In genomic region chr19:54460230-54461005, GRCh38 we compare ENCODE assay signal across 21 cellular contexts. TPM values are rescaled to one million over a fixed set of nuclear protein-coding genes. Genes with fewer than 3 reads are reported as not detected.
DNase-seq lines count a peak whose midpoint lies in the region; ATAC-seq, FAIRE-seq and TF ChIP-seq lines count a peak whose summit lies in the region.
"Had no signal": no experiment of that assay in that cellular context is flagged by ENCODE, and none has a peak within 500 bp of the region (broad histone marks: within the 10 kb centered on the region; RNA-seq: fewer than 3 reads in every experiment).

No MANE protein-coding gene starts in this region.

- H4K8ac ChIP-seq in IMR-90 (ENCODE audit: low read depth in 2 of 2, low read length in 2 of 2): no peak overlapping the region; a peak in 1 of 4 replicates

- 0 out of 2 replicates have a peak overlapping the region, but pooled peaks have one; percentile 16 for H2AK5ac ChIP-seq in IMR-90 (ENCODE audit: low read depth, low read length)

- no peak for ATAC-seq in IMR-90 (ENCODE audit: low read depth)
- no peak for ATAC-seq in HG02870 (IDR thresholded peaks at IDR 0.05; ENCODE audit: unreplicated experiment)
- no peak for ATAC-seq in activated CD8-positive, alpha-beta T cell treated with anti-CD3 and anti-CD28 coated beads, Interleukin-2, amount 10 ng/mL, durations not matched to agents 7 days and 5 days

- in situ Hi-C loops in IMR-90 (cut with MboI; ENCODE audit: low sequenced_read_pairs): loop anchor here (25.0 kb wide), 4 partner anchors 348 to 1677 kb away; partner anchors contain the start of genes NAT14, NDUFA3, OSCAR and PRPF31

- no peak overlapping the region for H4K91ac ChIP-seq in IMR-90 (ENCODE audit: insufficient read depth, low read depth, low read length)

- no peak for TF ChIP-seq RAD21 in IMR-90 (IDR thresholded peaks at IDR 0.05; ENCODE audit: low read length)

- no peak for TF ChIP-seq POLR2A in IMR-90 (IDR thresholded peaks at IDR 0.05; ENCODE audit: low read depth, low read length)
- no peak for TF ChIP-seq POLR2A in breast epithelium (IDR thresholded peaks at IDR 0.05)

- peaks cover 11 to 44% of the 10 kb centered on the region in 2 experiments; a peak in 3 of 4 replicates for H3K79me1 ChIP-seq in IMR-90 (ENCODE audit: low read depth in 1 of 2, low read length in 2 of 2)

- no peak overlapping the region for H3K18ac ChIP-seq in IMR-90 (ENCODE audit: low read depth, low read length)

- no peaks in the 10 kb centered on the region for H3K27me3 ChIP-seq in BLaER1
- no peaks in the 10 kb centered on the region for H3K27me3 ChIP-seq in IMR-90 (ENCODE audit: control insufficient read depth, insufficient read depth, low read length)
- H3K27me3 ChIP-seq in breast epithelium: no peaks in the 10 kb centered on the region
- H3K27me3 ChIP-seq: ascending aorta, right atrium auricular region, testis had no signal

- dilution Hi-C loops in IMR-90 (cut with HindIII; ENCODE audit: low sequenced_read_pairs, unreplicated experiment): no loop called here

- H3K9me3 Mint-ChIP-seq in dendritic cell treated with granulocyte-macrophage colony-stimulating factor and Interleukin-4, amounts not matched to agents 40 ng/mL and 50 ng/mL, for 4 days: no peaks in the 10 kb centered on the region
- H3K9me3 Mint-ChIP-seq in activated CD8-positive, alpha-beta T cell treated with anti-CD3 and anti-CD28 coated beads, Interleukin-2, amount 10 ng/mL, durations not matched to agents 7 days and 5 days (ENCODE audit: insufficient read depth): no peaks in the 10 kb centered on the region
- H3K9me3 Mint-ChIP-seq: activated CD4-positive, alpha-beta memory T cell treated with anti-CD3 and anti-CD28 coated beads, Interleukin-2, amount 10 ng/mL, durations not matched to agents 7 days and 5 days; neural progenitor cell had no signal

- H3K36me3 Mint-ChIP-seq in dendritic cell treated with granulocyte-macrophage colony-stimulating factor and Interleukin-4, amounts not matched to agents 40 ng/mL and 50 ng/mL, for 4 days (ENCODE audit: low read depth): peaks cover 75% of the 10 kb centered on the region
- peaks cover 56% of the 10 kb centered on the region for H3K36me3 Mint-ChIP-seq in activated CD8-positive, alpha-beta T cell treated with anti-CD3 and anti-CD28 coated beads, Interleukin-2, amount 10 ng/mL, durations not matched to agents 7 days and 5 days (ENCODE audit: low read depth)

- H3K4ac ChIP-seq in IMR-90 (ENCODE audit: low read depth, low read length): no peak overlapping the region

- no peak overlapping the region for H2BK120ac ChIP-seq in IMR-90 (ENCODE audit: low read depth, low read length)

- DNase-seq in IMR-90: no peak
- DNase-seq in posterior vena cava (ENCODE audit: low spot score): peak; percentile 81
- DNase-seq in breast epithelium (ENCODE audit: low spot score in 2 of 2): no peak
- DNase-seq in activated CD8-positive, alpha-beta T cell treated with anti-CD3 and anti-CD28 coated beads, Interleukin-2, amount 10 ng/mL, durations not matched to agents 7 days and 5 days: no peak
- DNase-seq in D721Med (ENCODE audit: insufficient read length, low spot score): no peak
- DNase-seq: activated CD4-positive, alpha-beta memory T cell treated with anti-CD3 and anti-CD28 coated beads, Interleukin-2, amount 10 ng/mL, durations not matched to agents 7 days and 5 days; activated effector memory CD4-positive, alpha-beta T cell treated with anti-CD3 and anti-CD28 coated beads, Interleukin-2, amount 50 U/mL, for 16 hours; cortex of kidney; DMS79 treated with DMSO at 0.1 percent for 48 hours; Kasumi-1; NCI-H2171 treated with DMSO at 0.1 percent for 48 hours; NCI-H748 treated with DMSO at 0.1 percent for 48 hours; SW 1271; testis had no signal

- H3K9me1 ChIP-seq in IMR-90 (ENCODE audit: insufficient read depth, low read length): peaks cover 6% of the 10 kb centered on the region; the same call in 1 of the 2 replicates

- H3K4me3 Mint-ChIP-seq in dendritic cell treated with granulocyte-macrophage colony-stimulating factor and Interleukin-4, amounts not matched to agents 40 ng/mL and 50 ng/mL, for 4 days: no peak overlapping the region
- no peak overlapping the region for H3K4me3 Mint-ChIP-seq in activated CD8-positive, alpha-beta T cell treated with anti-CD3 and anti-CD28 coated beads, Interleukin-2, amount 10 ng/mL, durations not matched to agents 7 days and 5 days
- H3K4me3 Mint-ChIP-seq: memory B cell had no signal

- peaks cover 66% of the 10 kb centered on the region for H3K36me3 ChIP-seq in BLaER1
- peaks cover 64% of the 10 kb centered on the region for H3K36me3 ChIP-seq in IMR-90 (ENCODE audit: control insufficient read depth, insufficient read depth, low read length)
- H3K36me3 ChIP-seq in breast epithelium: peaks cover 44% of the 10 kb centered on the region
- H3K36me3 ChIP-seq: neural progenitor cell had no signal

- peak overlapping the region; percentile 44; the same call in 1 of the 2 replicates for H3K4me3 ChIP-seq in BLaER1
- H3K4me3 ChIP-seq in IMR-90 (ENCODE audit: insufficient read depth, low read depth, low read length): no peak overlapping the region
- H3K4me3 ChIP-seq in breast epithelium: no peak overlapping the region
- H3K4me3 ChIP-seq: ascending aorta, neural progenitor cell, right atrium auricular region, testis had no signal

- TF ChIP-seq CTCF in IMR-90 (conservative IDR thresholded peaks at IDR 0.05; ENCODE audit: low read depth, low read length): no peak
- TF ChIP-seq CTCF in breast epithelium (IDR thresholded peaks at IDR 0.05): no peak
- TF ChIP-seq CTCF in D721Med (IDR thresholded peaks at IDR 0.05; ENCODE audit: insufficient read depth, missing control alignments): no peak

- H2AK9ac ChIP-seq in IMR-90 (replicated peaks; ENCODE audit: low read depth, low read length, poor library complexity): peak overlapping the region; percentile 72

- peaks cover 63% of the 10 kb centered on the region for H3K4me1 Mint-ChIP-seq in dendritic cell treated with granulocyte-macrophage colony-stimulating factor and Interleukin-4, amounts not matched to agents 40 ng/mL and 50 ng/mL, for 4 days (ENCODE audit: low read depth)
- peaks cover 39% of the 10 kb centered on the region for H3K4me1 Mint-ChIP-seq in activated CD8-positive, alpha-beta T cell treated with anti-CD3 and anti-CD28 coated beads, Interleukin-2, amount 10 ng/mL, durations not matched to agents 7 days and 5 days (ENCODE audit: low read depth)

- H3K9ac ChIP-seq in BLaER1 (peak overlapping the region; percentile 67), IMR-90 (ENCODE audit: low read depth, low read length) (no peak overlapping the region)
- H3K9ac ChIP-seq: neural progenitor cell had no signal

- H3K56ac ChIP-seq in IMR-90 (ENCODE audit: extremely low read depth, insufficient read depth, low read length): no peak overlapping the region

- H3K23ac ChIP-seq in IMR-90 (ENCODE audit: low read depth, low read length): no peak overlapping the region

- no peak overlapping the region for H2BK5ac ChIP-seq in IMR-90 (ENCODE audit: low read depth, low read length, poor library complexity, severe bottlenecking)

- peak overlapping the region; percentile 32 for H2AFZ ChIP-seq in IMR-90 (replicated peaks; ENCODE audit: low read length, poor library complexity)
- H2AFZ ChIP-seq: neural progenitor cell had no signal

- H3K27me3 Mint-ChIP-seq in dendritic cell treated with granulocyte-macrophage colony-stimulating factor and Interleukin-4, amounts not matched to agents 40 ng/mL and 50 ng/mL, for 4 days: peaks cover 4% of the 10 kb centered on the region
- H3K27me3 Mint-ChIP-seq in activated CD8-positive, alpha-beta T cell treated with anti-CD3 and anti-CD28 coated beads, Interleukin-2, amount 10 ng/mL, durations not matched to agents 7 days and 5 days (ENCODE audit: low read depth): peaks cover 2% of the 10 kb centered on the region
- H3K27me3 Mint-ChIP-seq: memory B cell had no signal

- CTCF ChIA-PET in IMR-90 (lab: Yijun Ruan, JAX): no interaction called here
- CTCF ChIA-PET in activated CD8-positive, alpha-beta T cell treated with anti-CD3 and anti-CD28 coated beads, Interleukin-2, amount 10 ng/mL, durations not matched to agents 7 days and 5 days (lab: Charles Lee): no interaction called here

- BruUV-seq in IMR-90 (replicated peaks; lab: Mats Ljungman, UMichigan): no TSS peak

- no peak overlapping the region for H4K5ac ChIP-seq in IMR-90 (ENCODE audit: low read depth, low read length)

- intact Hi-C loops in IMR-90 (cut with micrococcal nuclease) (loop anchor here (1.0 to 10.0 kb wide), 2 partner anchors 11 to 624 kb away; partner anchors contain the start of gene LENG8), posterior vena cava (cut with DNase I) (no loop called here), breast epithelium (cut with DNase I; ENCODE audit: low total_unique reads) (no loop called here)
- intact Hi-C loops in dendritic cell treated with granulocyte-macrophage colony-stimulating factor and Interleukin-4, amounts not matched to agents 40 ng/mL and 50 ng/mL, for 4 days (cut with micrococcal nuclease): no loop called here

- no peak for FAIRE-seq in D721Med (lab: Jason Lieb, UNC)

- H3K4me1 ChIP-seq in BLaER1 (peaks cover 50% of the 10 kb centered on the region), IMR-90 (ENCODE audit: control insufficient read depth, insufficient read depth, low read length) (peaks cover 18% of the 10 kb centered on the region), breast epithelium (peaks cover 0 to 7% of the 10 kb centered on the region in 2 donors)
- H3K4me1 ChIP-seq: neural progenitor cell had no signal

- H3K27ac ChIP-seq in BLaER1: peak overlapping the region; percentile 60
- H3K27ac ChIP-seq in IMR-90 (ENCODE audit: insufficient read depth, low read length): no peak overlapping the region; the same call in 1 of the 2 replicates
- H3K27ac ChIP-seq in breast epithelium: peak overlapping the region in 1 of 2 donors; percentile 57
- H3K27ac ChIP-seq: neural progenitor cell, right atrium auricular region, testis had no signal

- H3K14ac ChIP-seq in IMR-90 (replicated peaks; ENCODE audit: low read depth, low read length): no peak overlapping the region

- POLR2A ChIA-PET in IMR-90 (lab: Charles Lee; ENCODE audit: unreplicated experiment): no interaction called here
- POLR2A ChIA-PET in activated CD8-positive, alpha-beta T cell treated with anti-CD3 and anti-CD28 coated beads, Interleukin-2, amount 10 ng/mL, durations not matched to agents 7 days and 5 days (lab: Charles Lee): interaction anchor here (0.8 to 2.9 kb wide), 2 partner anchors 10 to 12 kb away, joined by 3 to 15 read pairs; partner anchors contain the start of gene LENG8

- no peak overlapping the region for H2BK15ac ChIP-seq in IMR-90 (ENCODE audit: low read depth, low read length)

- H3K9me3 ChIP-seq in BLaER1: no peaks in the 10 kb centered on the region
- no peaks in the 10 kb centered on the region for H3K9me3 ChIP-seq in IMR-90 (ENCODE audit: control insufficient read depth, insufficient read depth, low read length)
- no peaks in the 10 kb centered on the region for H3K9me3 ChIP-seq in breast epithelium
- H3K9me3 ChIP-seq: ascending aorta, right atrium auricular region, testis had no signal

- H3K27ac Mint-ChIP-seq in dendritic cell treated with granulocyte-macrophage colony-stimulating factor and Interleukin-4, amounts not matched to agents 40 ng/mL and 50 ng/mL, for 4 days: peak overlapping the region; percentile 17
- H3K27ac Mint-ChIP-seq in activated CD8-positive, alpha-beta T cell treated with anti-CD3 and anti-CD28 coated beads, Interleukin-2, amount 10 ng/mL, durations not matched to agents 7 days and 5 days: no peak overlapping the region
- H3K27ac Mint-ChIP-seq: neural progenitor cell had no signal

- 53% methylated on average over 3 of the region's 39 CpGs; no CpG with 5 or more reads in 1 of the 2 experiments for WGBS in IMR-90 (ENCODE audit: extremely low coverage in 2 of 2, insufficient read length in 1 of 2), 2 experiments

- H4K20me1 ChIP-seq in BLaER1 (peaks cover 73% of the 10 kb centered on the region), IMR-90 (ENCODE audit: insufficient read depth, low read length) (peaks cover 56% of the 10 kb centered on the region)

- no peak overlapping the region for H2BK20ac ChIP-seq in IMR-90 (ENCODE audit: low read depth, low read length)

- H3K4me2 ChIP-seq in BLaER1: peak overlapping the region; percentile 97
- H3K4me2 ChIP-seq in IMR-90 (ENCODE audit: low read depth, low read length): no peak overlapping the region
- H3K4me2 ChIP-seq: neural progenitor cell had no signal

RNA-seq across cellular contexts. Expression of gene LENG9, which starts 3.2 kb away (rescaled TPM):
- total RNA-seq in IMR-90 (2012; rRNA removed): 0.83 and 1.1 TPM in 2 replicates
- polyA plus RNA-seq in IMR-90 (2012; rRNA removed): 0.69 and 0.94 TPM in 2 replicates
- polyA plus RNA-seq in IMR-90 (2012; cell fraction: cytosol; rRNA removed): 0.29 and 1.4 TPM in 2 replicates
- polyA plus RNA-seq in IMR-90 (2012; cell fraction: nucleus; rRNA removed; ENCODE audit: low replicate concordance): 0.34 and 0.86 TPM in 2 replicates
- total RNA-seq in posterior vena cava: 1 to 10 TPM; 4.2 to 5.1 TPM
- 1 to 10 TPM; 4.5 to 8.2 (median 4.8) TPM for total RNA-seq in breast epithelium
- total RNA-seq in activated CD8-positive, alpha-beta T cell treated with anti-CD3 and anti-CD28 coated beads, Interleukin-2, amount 10 ng/mL, durations not matched to agents 7 days and 5 days: 1 to 10 TPM; 5.3 to 5.6 TPM

RNA-seq across cellular contexts. Expression of gene LENG8, which starts 11.4 kb away (rescaled TPM):
- 17.5 and 21.1 TPM in 2 replicates for total RNA-seq in IMR-90 (2012; rRNA removed)
- 93.9 and 108 TPM in 2 replicates for polyA plus RNA-seq in IMR-90 (2012; rRNA removed)
- polyA plus RNA-seq in IMR-90 (2012; cell fraction: cytosol; rRNA removed): 13.4 and 19.9 TPM in 2 replicates
- 1,067 and 1,629 TPM in 2 replicates for polyA plus RNA-seq in IMR-90 (2012; cell fraction: nucleus; rRNA removed; ENCODE audit: low replicate concordance)
- 100 to 1,000 TPM; 113 to 140 TPM for total RNA-seq in posterior vena cava
- 100 to 1,000 TPM in 2 of 3 donors, 10 to 100 TPM in 1; 82.9 to 204 (median 148) TPM for total RNA-seq in breast epithelium
- 100 to 1,000 TPM; 171 to 181 TPM for total RNA-seq in activated CD8-positive, alpha-beta T cell treated with anti-CD3 and anti-CD28 coated beads, Interleukin-2, amount 10 ng/mL, durations not matched to agents 7 days and 5 days

RNA-seq across cellular contexts. Expression of gene CDC42EP5, which starts 12.7 kb away (rescaled TPM):
- total RNA-seq in IMR-90 (2012; rRNA removed) (7.2 and 7.8 TPM in 2 replicates), posterior vena cava (10 to 100 TPM; 24.8 to 25.7 TPM), breast epithelium (10 to 100 TPM in 2 of 3 donors, 1 to 10 TPM in 1; 8.8 to 40.6 (median 17.4) TPM)
- polyA plus RNA-seq in IMR-90 (2012; rRNA removed): 25.3 and 45.3 TPM in 2 replicates
- 68.0 and 69.8 TPM in 2 replicates for polyA plus RNA-seq in IMR-90 (2012; cell fraction: cytosol; rRNA removed)
- polyA plus RNA-seq in IMR-90 (2012; cell fraction: nucleus; rRNA removed; ENCODE audit: low replicate concordance): 13.3 and 20.0 TPM in 2 replicates
- not detected for total RNA-seq in activated CD8-positive, alpha-beta T cell treated with anti-CD3 and anti-CD28 coated beads, Interleukin-2, amount 10 ng/mL, durations not matched to agents 7 days and 5 days
- total RNA-seq: activated CD4-positive, alpha-beta memory T cell treated with anti-CD3 and anti-CD28 coated beads, Interleukin-2, amount 10 ng/mL, durations not matched to agents 7 days and 5 days had no signal

RNA-seq across cellular contexts. Expression of gene LAIR2, which starts 42.2 kb away (rescaled TPM):
- total RNA-seq in IMR-90 (2012; rRNA removed): not detected in 2 replicates
- polyA plus RNA-seq in IMR-90 (2012; rRNA removed): not detected in 2 replicates
- polyA plus RNA-seq in IMR-90 (2012; cell fraction: cytosol; rRNA removed): not detected in 2 replicates
- polyA plus RNA-seq in IMR-90 (2012; cell fraction: nucleus; rRNA removed; ENCODE audit: low replicate concordance): not detected in 2 replicates
- total RNA-seq in posterior vena cava: not detected
- total RNA-seq in breast epithelium: not detected
- total RNA-seq in activated CD8-positive, alpha-beta T cell treated with anti-CD3 and anti-CD28 coated beads, Interleukin-2, amount 10 ng/mL, durations not matched to agents 7 days and 5 days: 1 to 10 TPM; 1.4 to 1.6 TPM
- total RNA-seq: ascending aorta, right atrium auricular region, testis had no signal

RNA-seq across cellular contexts. Expression of gene TTYH1, which starts 45.2 kb away (rescaled TPM):
- not detected in 2 replicates for total RNA-seq in IMR-90 (2012; rRNA removed)
- polyA plus RNA-seq in IMR-90 (2012; rRNA removed): not detected in 2 replicates
- 0.05 TPM in 1 of 2 replicates, not detected in the other for polyA plus RNA-seq in IMR-90 (2012; cell fraction: cytosol; rRNA removed)
- 0.34 TPM in 1 of 2 replicates, not detected in the other for polyA plus RNA-seq in IMR-90 (2012; cell fraction: nucleus; rRNA removed; ENCODE audit: low replicate concordance)
- total RNA-seq in posterior vena cava: 1 to 10 TPM in 1 of 2 donors, under 1 TPM in 1; 0.60 to 1.4 TPM
- 1 to 10 TPM in 2 of 3 donors, under 1 TPM in 1; 0.48 to 4.6 (median 4.0) TPM for total RNA-seq in breast epithelium
- 1 to 10 TPM in 1 of 2 experiments, under 1 TPM in 1; 0.99 to 1.3 TPM for total RNA-seq in activated CD8-positive, alpha-beta T cell treated with anti-CD3 and anti-CD28 coated beads, Interleukin-2, amount 10 ng/mL, durations not matched to agents 7 days and 5 days
